ENCODE assay signal across 1 cellular context in the genomic region with DNA sequence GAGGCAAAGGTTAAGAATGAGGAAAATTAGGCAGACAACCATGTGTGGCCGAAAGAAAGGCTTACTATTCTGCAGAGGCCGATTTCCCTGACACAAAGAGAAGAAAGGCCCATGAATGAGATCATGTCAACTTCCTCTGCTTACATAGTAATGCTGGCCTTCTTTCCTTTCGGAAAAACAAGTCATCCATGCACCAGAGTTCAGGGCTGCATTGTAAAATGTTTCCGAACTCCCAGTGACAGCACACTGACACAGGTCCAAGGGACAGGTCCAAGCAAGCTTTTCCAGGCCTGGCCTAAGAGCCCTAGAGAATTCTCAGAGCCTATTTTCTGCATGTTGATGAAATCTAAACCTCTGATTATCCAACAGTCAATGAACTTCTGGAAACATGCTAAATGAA.
TF ChIP-seq lines count a peak whose summit lies in the region.

No MANE protein-coding gene starts in this region.

TF ChIP-seq in HepG2, 621 proteins besides CTCF, POLR2A, EP300 and RAD21 (continued from another document and continues in another):
- no peak for TF ChIP-seq HES4 (CRISPR knock-in tag; IDR thresholded peaks at IDR 0.05; ENCODE audit: borderline replicate concordance)
- TF ChIP-seq ZNF354B (CRISPR knock-in tag; IDR thresholded peaks at IDR 0.05), result no peak
- no peak for TF ChIP-seq MAF1 (CRISPR knock-in tag; IDR thresholded peaks at IDR 0.05; ENCODE audit: borderline replicate concordance)
- no peak for TF ChIP-seq ZNF142 (CRISPR knock-in tag; IDR thresholded peaks at IDR 0.05)
- TF ChIP-seq ZFP36 (IDR thresholded peaks at IDR 0.05; ENCODE audit: borderline replicate concordance, low read depth, low read length, partially characterized antibody), result no peak
- no peak for TF ChIP-seq RBAK (CRISPR knock-in tag; IDR thresholded peaks at IDR 0.05)
- TF ChIP-seq, protein P1, sequence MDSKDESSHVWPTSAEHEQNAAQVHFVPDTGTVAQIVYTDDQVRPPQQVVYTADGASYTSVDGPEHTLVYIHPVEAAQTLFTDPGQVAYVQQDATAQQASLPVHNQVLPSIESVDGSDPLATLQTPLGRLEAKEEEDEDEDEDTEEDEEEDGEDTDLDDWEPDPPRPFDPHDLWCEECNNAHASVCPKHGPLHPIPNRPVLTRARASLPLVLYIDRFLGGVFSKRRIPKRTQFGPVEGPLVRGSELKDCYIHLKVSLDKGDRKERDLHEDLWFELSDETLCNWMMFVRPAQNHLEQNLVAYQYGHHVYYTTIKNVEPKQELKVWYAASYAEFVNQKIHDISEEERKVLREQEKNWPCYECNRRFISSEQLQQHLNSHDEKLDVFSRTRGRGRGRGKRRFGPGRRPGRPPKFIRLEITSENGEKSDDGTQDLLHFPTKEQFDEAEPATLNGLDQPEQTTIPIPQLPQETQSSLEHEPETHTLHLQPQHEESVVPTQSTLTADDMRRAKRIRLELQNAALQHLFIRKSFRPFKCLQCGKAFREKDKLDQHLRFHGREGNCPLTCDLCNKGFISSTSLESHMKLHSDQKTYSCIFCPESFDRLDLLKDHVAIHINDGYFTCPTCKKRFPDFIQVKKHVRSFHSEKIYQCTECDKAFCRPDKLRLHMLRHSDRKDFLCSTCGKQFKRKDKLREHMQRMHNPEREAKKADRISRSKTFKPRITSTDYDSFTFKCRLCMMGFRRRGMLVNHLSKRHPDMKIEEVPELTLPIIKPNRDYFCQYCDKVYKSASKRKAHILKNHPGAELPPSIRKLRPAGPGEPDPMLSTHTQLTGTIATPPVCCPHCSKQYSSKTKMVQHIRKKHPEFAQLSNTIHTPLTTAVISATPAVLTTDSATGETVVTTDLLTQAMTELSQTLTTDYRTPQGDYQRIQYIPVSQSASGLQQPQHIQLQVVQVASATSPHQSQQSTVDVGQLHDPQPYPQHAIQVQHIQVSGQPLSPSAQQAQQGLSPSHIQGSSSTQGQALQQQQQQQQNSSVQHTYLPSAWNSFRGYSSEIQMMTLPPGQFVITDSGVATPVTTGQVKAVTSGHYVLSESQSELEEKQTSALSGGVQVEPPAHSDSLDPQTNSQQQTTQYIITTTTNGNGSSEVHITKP (CRISPR knock-in tag; IDR thresholded peaks at IDR 0.05; ENCODE audit: low read depth), result no peak
- no peak for TF ChIP-seq ZNF674 (CRISPR knock-in tag; IDR thresholded peaks at IDR 0.05; ENCODE audit: low read depth)
- TF ChIP-seq, protein P2, sequence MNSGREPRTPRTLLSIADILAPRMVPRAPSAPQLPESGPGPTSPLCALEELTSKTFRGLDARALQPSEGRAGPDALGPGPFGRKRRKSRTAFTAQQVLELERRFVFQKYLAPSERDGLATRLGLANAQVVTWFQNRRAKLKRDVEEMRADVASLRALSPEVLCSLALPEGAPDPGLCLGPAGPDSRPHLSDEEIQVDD (CRISPR knock-in tag; IDR thresholded peaks at IDR 0.05; ENCODE audit: borderline replicate concordance), result no peak
- no peak for TF ChIP-seq MTA3 (CRISPR knock-in tag; IDR thresholded peaks at IDR 0.05)
- peak; percentile 45 for TF ChIP-seq ZFY (CRISPR knock-in tag; IDR thresholded peaks at IDR 0.05)
- TF ChIP-seq RFXANK (CRISPR knock-in tag; IDR thresholded peaks at IDR 0.05), result no peak
- no peak for TF ChIP-seq RBM22 (optimal IDR thresholded peaks at IDR 0.05; ENCODE audit: low read length)
- no peak for TF ChIP-seq NR2C2 (CRISPR knock-in tag; IDR thresholded peaks at IDR 0.05; ENCODE audit: borderline replicate concordance)
- TF ChIP-seq JUN (CRISPR knock-in tag; IDR thresholded peaks at IDR 0.05), result peak; percentile 77
- TF ChIP-seq HMGA1 (CRISPR knock-in tag; conservative IDR thresholded peaks at IDR 0.05), result no peak
- no peak for TF ChIP-seq ZNF382 (CRISPR knock-in tag; IDR thresholded peaks at IDR 0.05; ENCODE audit: borderline replicate concordance)
- no peak for TF ChIP-seq ARID2 (CRISPR knock-in tag; IDR thresholded peaks at IDR 0.05; ENCODE audit: borderline replicate concordance)
- TF ChIP-seq, protein P3, sequence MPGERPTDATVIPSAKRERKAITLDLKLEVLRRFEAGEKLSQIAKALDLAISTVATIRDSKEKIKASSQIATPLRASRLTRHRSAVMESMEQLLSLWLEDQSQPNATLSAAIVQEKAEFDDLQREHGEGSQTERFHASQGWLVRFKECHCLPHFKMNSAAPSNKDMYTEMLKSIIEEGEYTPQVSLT (CRISPR knock-in tag; IDR thresholded peaks at IDR 0.05; ENCODE audit: borderline replicate concordance, low read depth), result no peak
- TF ChIP-seq, protein P4, sequence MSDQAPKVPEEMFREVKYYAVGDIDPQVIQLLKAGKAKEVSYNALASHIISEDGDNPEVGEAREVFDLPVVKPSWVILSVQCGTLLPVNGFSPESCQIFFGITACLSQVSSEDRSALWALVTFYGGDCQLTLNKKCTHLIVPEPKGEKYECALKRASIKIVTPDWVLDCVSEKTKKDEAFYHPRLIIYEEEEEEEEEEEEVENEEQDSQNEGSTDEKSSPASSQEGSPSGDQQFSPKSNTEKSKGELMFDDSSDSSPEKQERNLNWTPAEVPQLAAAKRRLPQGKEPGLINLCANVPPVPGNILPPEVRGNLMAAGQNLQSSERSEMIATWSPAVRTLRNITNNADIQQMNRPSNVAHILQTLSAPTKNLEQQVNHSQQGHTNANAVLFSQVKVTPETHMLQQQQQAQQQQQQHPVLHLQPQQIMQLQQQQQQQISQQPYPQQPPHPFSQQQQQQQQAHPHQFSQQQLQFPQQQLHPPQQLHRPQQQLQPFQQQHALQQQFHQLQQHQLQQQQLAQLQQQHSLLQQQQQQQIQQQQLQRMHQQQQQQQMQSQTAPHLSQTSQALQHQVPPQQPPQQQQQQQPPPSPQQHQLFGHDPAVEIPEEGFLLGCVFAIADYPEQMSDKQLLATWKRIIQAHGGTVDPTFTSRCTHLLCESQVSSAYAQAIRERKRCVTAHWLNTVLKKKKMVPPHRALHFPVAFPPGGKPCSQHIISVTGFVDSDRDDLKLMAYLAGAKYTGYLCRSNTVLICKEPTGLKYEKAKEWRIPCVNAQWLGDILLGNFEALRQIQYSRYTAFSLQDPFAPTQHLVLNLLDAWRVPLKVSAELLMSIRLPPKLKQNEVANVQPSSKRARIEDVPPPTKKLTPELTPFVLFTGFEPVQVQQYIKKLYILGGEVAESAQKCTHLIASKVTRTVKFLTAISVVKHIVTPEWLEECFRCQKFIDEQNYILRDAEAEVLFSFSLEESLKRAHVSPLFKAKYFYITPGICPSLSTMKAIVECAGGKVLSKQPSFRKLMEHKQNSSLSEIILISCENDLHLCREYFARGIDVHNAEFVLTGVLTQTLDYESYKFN (CRISPR knock-in tag; conservative IDR thresholded peaks at IDR 0.05), result peak; percentile 79
- no peak for TF ChIP-seq ZNF431 (CRISPR knock-in tag; IDR thresholded peaks at IDR 0.05; ENCODE audit: borderline replicate concordance, low read depth)
- no peak for TF ChIP-seq GATA4 (IDR thresholded peaks at IDR 0.05; ENCODE audit: borderline replicate concordance, low read depth)
- TF ChIP-seq, protein P5, sequence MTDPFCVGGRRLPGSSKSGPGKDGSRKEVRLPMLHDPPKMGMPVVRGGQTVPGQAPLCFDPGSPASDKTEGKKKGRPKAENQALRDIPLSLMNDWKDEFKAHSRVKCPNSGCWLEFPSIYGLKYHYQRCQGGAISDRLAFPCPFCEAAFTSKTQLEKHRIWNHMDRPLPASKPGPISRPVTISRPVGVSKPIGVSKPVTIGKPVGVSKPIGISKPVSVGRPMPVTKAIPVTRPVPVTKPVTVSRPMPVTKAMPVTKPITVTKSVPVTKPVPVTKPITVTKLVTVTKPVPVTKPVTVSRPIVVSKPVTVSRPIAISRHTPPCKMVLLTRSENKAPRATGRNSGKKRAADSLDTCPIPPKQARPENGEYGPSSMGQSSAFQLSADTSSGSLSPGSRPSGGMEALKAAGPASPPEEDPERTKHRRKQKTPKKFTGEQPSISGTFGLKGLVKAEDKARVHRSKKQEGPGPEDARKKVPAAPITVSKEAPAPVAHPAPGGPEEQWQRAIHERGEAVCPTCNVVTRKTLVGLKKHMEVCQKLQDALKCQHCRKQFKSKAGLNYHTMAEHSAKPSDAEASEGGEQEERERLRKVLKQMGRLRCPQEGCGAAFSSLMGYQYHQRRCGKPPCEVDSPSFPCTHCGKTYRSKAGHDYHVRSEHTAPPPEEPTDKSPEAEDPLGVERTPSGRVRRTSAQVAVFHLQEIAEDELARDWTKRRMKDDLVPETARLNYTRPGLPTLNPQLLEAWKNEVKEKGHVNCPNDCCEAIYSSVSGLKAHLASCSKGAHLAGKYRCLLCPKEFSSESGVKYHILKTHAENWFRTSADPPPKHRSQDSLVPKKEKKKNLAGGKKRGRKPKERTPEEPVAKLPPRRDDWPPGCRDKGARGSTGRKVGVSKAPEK (CRISPR knock-in tag; IDR thresholded peaks at IDR 0.05; ENCODE audit: borderline replicate concordance), result 0 out of 2 replicates have a peak, but pooled peaks have one; percentile 23
- peak; percentile 74; the same call in 1 of the 2 replicates for TF ChIP-seq ZNF609 (CRISPR knock-in tag; IDR thresholded peaks at IDR 0.05; ENCODE audit: borderline replicate concordance)
- TF ChIP-seq CREM (IDR thresholded peaks at IDR 0.05), result no peak; the same call in 1 of the 2 replicates
- TF ChIP-seq CREM (CRISPR knock-in tag; IDR thresholded peaks at IDR 0.05), result no peak
- TF ChIP-seq IKZF1 (IDR thresholded peaks at IDR 0.05), result no peak
- TF ChIP-seq MEIS1 (CRISPR knock-in tag; IDR thresholded peaks at IDR 0.05; ENCODE audit: borderline replicate concordance), result peak; percentile 52; the same call in 1 of the 2 replicates
- TF ChIP-seq MIER2 (CRISPR knock-in tag; IDR thresholded peaks at IDR 0.05), result peak; percentile 31; the same call in 1 of the 2 replicates
- TF ChIP-seq CBFB (CRISPR knock-in tag; IDR thresholded peaks at IDR 0.05), result no peak
- no peak for TF ChIP-seq FOXP1 (IDR thresholded peaks at IDR 0.05)
- TF ChIP-seq FOXP1 (CRISPR knock-in tag; IDR thresholded peaks at IDR 0.05), result peak; percentile 28; the same call in 1 of the 2 replicates
- TF ChIP-seq ZBTB7B (CRISPR knock-in tag; IDR thresholded peaks at IDR 0.05), result no peak
- peak; percentile 76 for TF ChIP-seq TEAD3 (CRISPR knock-in tag; optimal IDR thresholded peaks at IDR 0.05; ENCODE audit: borderline replicate concordance)
- 0 out of 2 replicates have a peak, but pooled peaks have one; percentile 33 for TF ChIP-seq HDAC2 (CRISPR knock-in tag; IDR thresholded peaks at IDR 0.05)
- TF ChIP-seq FOXK1 (CRISPR knock-in tag; IDR thresholded peaks at IDR 0.05; ENCODE audit: borderline replicate concordance, low read depth), result peak; percentile 16; the same call in 1 of the 2 replicates
- 0 out of 2 replicates have a peak, but pooled peaks have one; percentile 13 for TF ChIP-seq MIXL1 (CRISPR knock-in tag; IDR thresholded peaks at IDR 0.05)
